ENCODE assay signal across 16 cellular contexts in genomic region chr4:123556526-123556925, GRCh38.
A peak's percentile ranks its signal among the peaks of the same experiment; 100 is the strongest.
DNase-seq lines count a peak whose midpoint lies in the region; ATAC-seq and TF ChIP-seq lines count a peak whose summit lies in the region.
"Had no signal": no experiment of that assay in that cellular context is flagged by ENCODE, and none has a peak within 500 bp of the region (broad histone marks: within the 10 kb centered on the region; RNA-seq: fewer than 3 reads in every experiment).

No MANE protein-coding gene starts in this region.

- no peak for DNase-seq in heart right ventricle
- DNase-seq in Right ventricle myocardium inferior (ENCODE audit: missing footprints): no peak
- no peak for DNase-seq in epithelial cell of prostate (ENCODE audit: low read depth, low spot score)
- no peak for DNase-seq in osteocyte (ENCODE audit: extremely low spot score, unreplicated experiment)
- DNase-seq in GM03348 (ENCODE audit: low spot score): no peak
- DNase-seq in stimulated activated CD4-positive, alpha-beta T cell treated with anti-CD3 and anti-CD28 coated beads, Interleukin-2, amount 100 ng/mL, for 48 hours: no peak
- DNase-seq in NCI-H1092 (lab: John Stamatoyannopoulos, UW): no peak
- no peak for DNase-seq in NCI-H1105 treated with DMSO at 0.1 percent for 48 hours (lab: John Stamatoyannopoulos, UW)
- DNase-seq: ACHN; activated CD4-positive, alpha-beta T cell treated with anti-CD3 and anti-CD28 coated beads, Interleukin-2, amount 10 ng/mL, durations not matched to agents 7 days and 5 days; endodermal cell; NCI-H1436; NCI-H82; PC-9 had no signal

- intact Hi-C loops in heart right ventricle (cut with DNase I): loop anchor here in 7 of 10 donors (5.0 to 10.0 kb wide), 6 partner anchors 122 to 558 kb away; no protein-coding TSS in a partner anchor
- intact Hi-C loops in Right ventricle myocardium inferior (cut with DNase I): loop anchor here (10.0 kb wide), 2 partner anchors 152 to 188 kb away; no protein-coding TSS in a partner anchor

- H3K4me3 Mint-ChIP-seq in osteocyte (ENCODE audit: unreplicated experiment): peak overlapping the region; percentile 12
- H3K4me3 Mint-ChIP-seq: activated CD4-positive, alpha-beta T cell treated with anti-CD3 and anti-CD28 coated beads, Interleukin-2, amount 10 ng/mL, durations not matched to agents 7 days and 5 days; endodermal cell; memory B cell; neural crest cell had no signal

- H3K9me3 ChIP-seq in heart right ventricle: no peaks in the 10 kb centered on the region

- peak overlapping the region; percentile 95 for H3K27ac Mint-ChIP-seq in osteocyte (ENCODE audit: unreplicated experiment)
- H3K27ac Mint-ChIP-seq: activated CD4-positive, alpha-beta T cell treated with anti-CD3 and anti-CD28 coated beads, Interleukin-2, amount 10 ng/mL, durations not matched to agents 7 days and 5 days; endodermal cell; memory B cell had no signal

- no peaks in the 10 kb centered on the region for H3K27me3 ChIP-seq in heart right ventricle

- peak overlapping the region in 7 of 10 donors; percentile 61 to 79 (median 76) for H3K27ac ChIP-seq in heart right ventricle
- H3K27ac ChIP-seq in epithelial cell of prostate: peak overlapping the region; percentile 83

- no peaks in the 10 kb centered on the region for H3K36me3 ChIP-seq in heart right ventricle

- H3K4me1 ChIP-seq in heart right ventricle: peaks cover 0 to 43% (median 27%) of the 10 kb centered on the region in 9 donors

- H3K4me3 ChIP-seq in heart right ventricle: no peak overlapping the region
- H3K4me3 ChIP-seq: PC-9 had no signal

- WGBS in heart right ventricle, 2 donors: 81 to 92% methylated on average over 4 of the region's 4 CpGs

- no peaks in the 10 kb centered on the region for H3K9me3 Mint-ChIP-seq in osteocyte (ENCODE audit: unreplicated experiment)
- H3K9me3 Mint-ChIP-seq: activated CD4-positive, alpha-beta T cell treated with anti-CD3 and anti-CD28 coated beads, Interleukin-2, amount 10 ng/mL, durations not matched to agents 7 days and 5 days; endodermal cell; memory B cell; neural crest cell had no signal

- TF ChIP-seq CTCF in heart right ventricle (IDR thresholded peaks at IDR 0.05): no peak
- TF ChIP-seq CTCF in osteocyte (IDR thresholded peaks at IDR 0.05): no peak

- peaks cover 74% of the 10 kb centered on the region for H3K4me1 Mint-ChIP-seq in osteocyte (ENCODE audit: unreplicated experiment)
- H3K4me1 Mint-ChIP-seq: activated CD4-positive, alpha-beta T cell treated with anti-CD3 and anti-CD28 coated beads, Interleukin-2, amount 10 ng/mL, durations not matched to agents 7 days and 5 days had no signal

- H3K27me3 Mint-ChIP-seq in osteocyte (ENCODE audit: unreplicated experiment): no peaks in the 10 kb centered on the region

- no peak for ATAC-seq in heart right ventricle
- ATAC-seq in Right ventricle myocardium inferior: no peak

- no peaks in the 10 kb centered on the region for H3K36me3 Mint-ChIP-seq in osteocyte (ENCODE audit: unreplicated experiment)
- H3K36me3 Mint-ChIP-seq: memory B cell had no signal
